11 cellular contexts compared by ENCODE assay signal in the genomic region with DNA sequence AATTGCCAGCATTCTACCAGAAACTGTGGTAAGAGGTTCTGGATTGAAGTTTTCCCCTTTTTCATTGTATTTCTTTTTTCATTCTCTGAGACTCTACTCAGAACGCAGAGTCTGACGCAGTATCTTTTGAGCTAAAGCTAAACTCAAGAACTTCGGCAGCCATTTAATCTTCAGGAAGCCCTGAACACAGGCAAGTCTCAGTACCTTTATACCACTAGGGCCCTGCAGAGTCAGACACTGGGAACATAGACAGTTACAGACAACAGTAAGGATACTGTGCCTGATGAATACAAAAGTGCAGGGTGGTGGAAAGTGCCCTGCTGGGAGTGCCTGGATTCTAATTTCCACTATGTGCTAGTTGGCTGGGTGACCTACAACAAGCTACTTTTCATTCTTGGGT. TPM values are rescaled to one million over a fixed set of nuclear protein-coding genes. Genes with fewer than 3 reads are reported as not detected.
DNase-seq lines count a peak whose midpoint lies in the region; ATAC-seq and TF ChIP-seq lines count a peak whose summit lies in the region.
"Not testable (repeated sequence)": the region's sequence is repeated elsewhere in the genome, so short reads cannot be mapped to it uniquely, and the experiment has no call there.
"Had no signal": no experiment of that assay in that cellular context is flagged by ENCODE, and none has a peak within 500 bp of the region (broad histone marks: within the 10 kb centered on the region; RNA-seq: fewer than 3 reads in every experiment).

No MANE protein-coding gene starts in this region.

- not testable (repeated sequence) for H2BK20ac ChIP-seq in H9 (ENCODE audit: low read depth, low read length, poor library complexity, severe bottlenecking)

- WGBS in H9 (ENCODE audit: extremely low coverage, insufficient read length, low lambda C conversion rate), result no CpG with 5 or more reads among the region's 3 CpGs
- WGBS in smooth muscle cell (ENCODE audit: low lambda C conversion rate), result 94% methylated on average over 3 of the region's 3 CpGs

- H3K79me2 ChIP-seq in H9 (ENCODE audit: insufficient read depth, low read length); OCI-LY3 (ENCODE audit: low read length); smooth muscle cell (ENCODE audit: low read depth): not testable (repeated sequence)

- H3K56ac ChIP-seq in H9 (ENCODE audit: insufficient read length, low read depth, low read length), result not testable (repeated sequence)

- not testable (repeated sequence) for H3K18ac ChIP-seq in H9 (ENCODE audit: insufficient read length, low read depth, low read length)

- not testable (repeated sequence) for H3K23ac ChIP-seq in H9 (ENCODE audit: insufficient read length, low read depth, low read length)

- H4K5ac ChIP-seq in H9 (ENCODE audit: insufficient read length, low read depth, low read length), result not testable (repeated sequence)

- H3K27me3 ChIP-seq in CD4-positive, alpha-beta memory T cell (ENCODE audit: insufficient read depth, low read length); H9 (ENCODE audit: insufficient read depth, low read length); OCI-LY3 (ENCODE audit: low read depth, low read length); smooth muscle cell (ENCODE audit: low read depth): not testable (repeated sequence)

- not testable (repeated sequence) for H2BK5ac ChIP-seq in H9 (ENCODE audit: insufficient read length, low read length)

- intact Hi-C loops in CD4-positive, alpha-beta memory T cell (cut with micrococcal nuclease), result not testable (repeated sequence)

- not testable (repeated sequence) for TF ChIP-seq CTCF in H9 (conservative IDR thresholded peaks at IDR 0.05); OCI-LY3 (IDR thresholded peaks at IDR 0.05; ENCODE audit: low read depth, low read length); endothelial cell (IDR thresholded peaks at IDR 0.05; ENCODE audit: unreplicated experiment); smooth muscle cell (IDR thresholded peaks at IDR 0.05; ENCODE audit: borderline replicate concordance, insufficient read depth, poor library complexity, severe bottlenecking)

- not testable (repeated sequence) for H2BK15ac ChIP-seq in H9 (ENCODE audit: low read depth, low read length)

- H3F3A ChIP-seq in smooth muscle cell (ENCODE audit: low read depth), result not testable (repeated sequence)

- H3K36me3 ChIP-seq in CD4-positive, alpha-beta memory T cell (ENCODE audit: insufficient read depth, low read length); OCI-LY3 (replicated peaks; ENCODE audit: low read depth, low read length); smooth muscle cell (ENCODE audit: low read depth): not testable (repeated sequence)

- peak; percentile 8 to 47 (median 28) for DNase-seq in CD4-positive, alpha-beta memory T cell
- DNase-seq in H9; activated CD4-positive, alpha-beta T cell treated with anti-CD3 and anti-CD28 coated beads, Interleukin-2, amount 10 ng/mL, durations not matched to agents 7 days and 5 days; activated naive CD8-positive, alpha-beta T cell treated with anti-CD3 and anti-CD28 coated beads for 36 hours; endothelial cell (ENCODE audit: low spot score); naive B cell; smooth muscle cell (lab: John Stamatoyannopoulos, UW; ENCODE audit: unreplicated experiment): not testable (repeated sequence)

- H3K36me3 Mint-ChIP-seq in CD4-positive, alpha-beta memory T cell, result peaks cover 3 to 12% of the 10 kb centered on the region in 2 donors
- peaks cover 8 to 22% (median 17%) of the 10 kb centered on the region in 3 experiments for H3K36me3 Mint-ChIP-seq in H9 (ENCODE audit: insufficient read depth in 1 of 3, low read depth in 3 of 3)
- not testable (repeated sequence) for H3K36me3 Mint-ChIP-seq in activated CD4-positive, alpha-beta T cell treated with anti-CD3 and anti-CD28 coated beads, Interleukin-2, amount 10 ng/mL, durations not matched to agents 7 days and 5 days (ENCODE audit: low read depth); endothelial cell (ENCODE audit: low read depth, unreplicated experiment); naive B cell
- peaks cover 18% of the 10 kb centered on the region for H3K36me3 Mint-ChIP-seq in activated naive CD8-positive, alpha-beta T cell treated with anti-CD3 and anti-CD28 coated beads for 36 hours

- H3K14ac ChIP-seq in H9 (ENCODE audit: insufficient read depth, low read length), result not testable (repeated sequence)

- CTCF ChIA-PET in CD4-positive, alpha-beta memory T cell (lab: Charles Lee; ENCODE audit: partially characterized antibody); activated CD4-positive, alpha-beta T cell treated with anti-CD3 and anti-CD28 coated beads, Interleukin-2, amount 10 ng/mL, durations not matched to agents 7 days and 5 days (lab: Charles Lee): not testable (repeated sequence)

- H3K4me2 ChIP-seq in H9 (ENCODE audit: insufficient read depth, insufficient read length, low read length), result peak overlapping the region; percentile 50
- H3K4me2 ChIP-seq in OCI-LY3 (ENCODE audit: low read length), result peak overlapping the region; percentile 79
- H3K4me2 ChIP-seq in smooth muscle cell, result peak overlapping the region; percentile 87

- peak overlapping the region; percentile 63 to 96 (median 92) for H3K27ac Mint-ChIP-seq in CD4-positive, alpha-beta memory T cell
- not testable (repeated sequence) for H3K27ac Mint-ChIP-seq in H9; endothelial cell (ENCODE audit: unreplicated experiment)
- H3K27ac Mint-ChIP-seq in activated CD4-positive, alpha-beta T cell treated with anti-CD3 and anti-CD28 coated beads, Interleukin-2, amount 10 ng/mL, durations not matched to agents 7 days and 5 days, result peak overlapping the region; percentile 9
- H3K27ac Mint-ChIP-seq in activated naive CD8-positive, alpha-beta T cell treated with anti-CD3 and anti-CD28 coated beads for 36 hours, result peak overlapping the region; percentile 6
- H3K27ac Mint-ChIP-seq in naive B cell, result peak overlapping the region in 1 of 6 donors; percentile 91

- H2AFZ ChIP-seq in H9 (ENCODE audit: low read length); OCI-LY3 (ENCODE audit: low read depth, low read length); smooth muscle cell (ENCODE audit: low read depth): not testable (repeated sequence)

- H3K4me1 Mint-ChIP-seq in CD4-positive, alpha-beta memory T cell, result peaks cover 13 to 24% (median 16%) of the 10 kb centered on the region in 4 donors
- peaks cover 10 to 12% of the 10 kb centered on the region in 2 experiments for H3K4me1 Mint-ChIP-seq in H9
- H3K4me1 Mint-ChIP-seq in activated CD4-positive, alpha-beta T cell treated with anti-CD3 and anti-CD28 coated beads, Interleukin-2, amount 10 ng/mL, durations not matched to agents 7 days and 5 days, result peaks cover 24% of the 10 kb centered on the region
- H3K4me1 Mint-ChIP-seq in activated naive CD8-positive, alpha-beta T cell treated with anti-CD3 and anti-CD28 coated beads for 36 hours, result peaks cover 17% of the 10 kb centered on the region
- H3K4me1 Mint-ChIP-seq in endothelial cell (ENCODE audit: unreplicated experiment), result peaks cover 15% of the 10 kb centered on the region
- H3K4me1 Mint-ChIP-seq in naive B cell, result peaks cover 8 to 25% (median 14%) of the 10 kb centered on the region in 3 donors

- H3K9me3 ChIP-seq in CD4-positive, alpha-beta memory T cell (ENCODE audit: control insufficient read depth in 1 of 2, low read length in 2 of 2); H9 (ENCODE audit: control insufficient read depth, low read depth, low read length); OCI-LY3 (ENCODE audit: insufficient read depth, low read length); smooth muscle cell (replicated peaks; ENCODE audit: low read depth): not testable (repeated sequence)

- H3K27me3 Mint-ChIP-seq in CD4-positive, alpha-beta memory T cell; H9 (ENCODE audit: low read depth); activated CD4-positive, alpha-beta T cell treated with anti-CD3 and anti-CD28 coated beads, Interleukin-2, amount 10 ng/mL, durations not matched to agents 7 days and 5 days; activated naive CD8-positive, alpha-beta T cell treated with anti-CD3 and anti-CD28 coated beads for 36 hours; endothelial cell (ENCODE audit: unreplicated experiment): not testable (repeated sequence)
- H3K27me3 Mint-ChIP-seq in naive B cell, result peaks cover 0 to 10% (median 7%) of the 10 kb centered on the region in 3 donors

- not testable (repeated sequence) for H2BK12ac ChIP-seq in H9 (ENCODE audit: insufficient read length, low read depth, low read length)

- H3T11ph ChIP-seq in H9 (ENCODE audit: low read length), result not testable (repeated sequence)

- POLR2A ChIA-PET in CD4-positive, alpha-beta memory T cell (lab: Charles Lee; ENCODE audit: partially characterized antibody); activated CD4-positive, alpha-beta T cell treated with anti-CD3 and anti-CD28 coated beads, Interleukin-2, amount 10 ng/mL, durations not matched to agents 7 days and 5 days (lab: Charles Lee): not testable (repeated sequence)

- not testable (repeated sequence) for H3K4me1 ChIP-seq in CD4-positive, alpha-beta memory T cell (ENCODE audit: insufficient read depth, low read length); H9 (ENCODE audit: insufficient read depth, low read length); OCI-LY3 (ENCODE audit: low read length); smooth muscle cell (ENCODE audit: low read depth)

- not testable (repeated sequence) for H3K9ac ChIP-seq in H9 (ENCODE audit: extremely low read depth, insufficient read length, low read length); OCI-LY3 (ENCODE audit: low read length); smooth muscle cell (ENCODE audit: low read depth)

- peak overlapping the region; percentile 66 for H3K27ac ChIP-seq in CD4-positive, alpha-beta memory T cell (ENCODE audit: low read depth, low read length)
- not testable (repeated sequence) for H3K27ac ChIP-seq in H9 (ENCODE audit: insufficient read length, low read depth, low read length); OCI-LY3 (ENCODE audit: low read length); smooth muscle cell (ENCODE audit: low read depth)

- not testable (repeated sequence) for H3K23me2 ChIP-seq in H9 (ENCODE audit: insufficient read length, low read depth, low read length, poor library complexity, severe bottlenecking)

- not testable (repeated sequence) for H2BK120ac ChIP-seq in H9 (ENCODE audit: low read depth, low read length, poor library complexity, severe bottlenecking)

- H3K4me3 ChIP-seq in CD4-positive, alpha-beta memory T cell (ENCODE audit: low read length in 2 of 2), result peak overlapping the region; percentile 34 to 81
- H3K4me3 ChIP-seq in OCI-LY3 (ENCODE audit: low read length), result peak overlapping the region; percentile 85; the same call in 1 of the 2 replicates
- not testable (repeated sequence) for H3K4me3 ChIP-seq in smooth muscle cell

- not testable (repeated sequence) for H4K8ac ChIP-seq in H9 (replicated peaks; ENCODE audit: insufficient read length, low read depth, low read length)

- H3K9me3 Mint-ChIP-seq in CD4-positive, alpha-beta memory T cell; H9; activated CD4-positive, alpha-beta T cell treated with anti-CD3 and anti-CD28 coated beads, Interleukin-2, amount 10 ng/mL, durations not matched to agents 7 days and 5 days; activated naive CD8-positive, alpha-beta T cell treated with anti-CD3 and anti-CD28 coated beads for 36 hours; endothelial cell (ENCODE audit: unreplicated experiment); naive B cell: not testable (repeated sequence)

- not testable (repeated sequence) for H2AK5ac ChIP-seq in H9 (ENCODE audit: insufficient read length, low read length)

- not testable (repeated sequence) for H4K91ac ChIP-seq in H9 (ENCODE audit: insufficient read length, low read depth, low read length)

- not testable (repeated sequence) for H3K4ac ChIP-seq in H9 (ENCODE audit: low read depth, low read length)

- peak overlapping the region; percentile 88 to 96 (median 95) for H3K4me3 Mint-ChIP-seq in CD4-positive, alpha-beta memory T cell
- H3K4me3 Mint-ChIP-seq in H9 (peak overlapping the region; percentile 93 to 97; a peak in 4 of 5 replicates), endothelial cell (ENCODE audit: unreplicated experiment) (peak overlapping the region; percentile 95), naive B cell (peak overlapping the region; percentile 1 to 97 (median 94))
- H3K4me3 Mint-ChIP-seq in activated CD4-positive, alpha-beta T cell treated with anti-CD3 and anti-CD28 coated beads, Interleukin-2, amount 10 ng/mL, durations not matched to agents 7 days and 5 days, result peak overlapping the region; percentile 95
- peak overlapping the region; percentile 93 for H3K4me3 Mint-ChIP-seq in activated naive CD8-positive, alpha-beta T cell treated with anti-CD3 and anti-CD28 coated beads for 36 hours

- H4K20me1 ChIP-seq in H9 (ENCODE audit: control insufficient read depth, insufficient read depth, insufficient read length); OCI-LY3 (ENCODE audit: insufficient read depth, low read length); smooth muscle cell (ENCODE audit: low read depth): not testable (repeated sequence)

- ATAC-seq in naive B cell (ENCODE audit: low read depth in 2 of 2), result not testable (repeated sequence)

- not testable (repeated sequence) for H3K79me1 ChIP-seq in H9 (ENCODE audit: insufficient read depth, low read depth, low read length, poor library complexity, severe bottlenecking)

RNA-seq across cellular contexts. Expression of gene TRIM16, which starts 1.0 kb away (rescaled TPM):
- 10 to 100 TPM in 1 of 2 experiments, 1 to 10 TPM in 1; 8.3 to 11.2 TPM for total RNA-seq in CD4-positive, alpha-beta memory T cell
- 1 to 10 TPM; 4.2 to 5.6 TPM for polyA plus RNA-seq in CD4-positive, alpha-beta memory T cell
- 15.1 and 17.7 TPM in 2 replicates for total RNA-seq in H9 (2021)
- total RNA-seq in activated CD4-positive, alpha-beta T cell treated with anti-CD3 and anti-CD28 coated beads, Interleukin-2, amount 10 ng/mL, durations not matched to agents 7 days and 5 days, result 1 to 10 TPM; 7.2 to 8.7 TPM
- total RNA-seq in activated naive CD8-positive, alpha-beta T cell treated with anti-CD3 and anti-CD28 coated beads for 36 hours, result 10 to 100 TPM; 10.1 to 10.9 TPM
- total RNA-seq in endothelial cell (ENCODE audit: unreplicated experiment), result 25.2 TPM
- 1 to 10 TPM in 5 of 6 donors, not detected in 1; 2.0 to 6.7 (median 4.3) TPM for polyA plus RNA-seq in naive B cell (ENCODE audit: low read depth in 6 of 6)
- total RNA-seq in smooth muscle cell, result 20.7 and 27.3 TPM in 2 replicates
- polyA plus RNA-seq in smooth muscle cell, result 29.7 and 43.0 TPM in 2 replicates

RNA-seq across cellular contexts. Expression of gene ZNF286A, which starts 16.4 kb away (rescaled TPM):
- total RNA-seq in CD4-positive, alpha-beta memory T cell, result 10 to 100 TPM; 30.3 to 35.4 TPM
- 10 to 100 TPM; 10.8 to 13.5 TPM for polyA plus RNA-seq in CD4-positive, alpha-beta memory T cell
- 101 and 109 TPM in 2 replicates for total RNA-seq in H9 (2021)
- total RNA-seq in activated CD4-positive, alpha-beta T cell treated with anti-CD3 and anti-CD28 coated beads, Interleukin-2, amount 10 ng/mL, durations not matched to agents 7 days and 5 days, result 10 to 100 TPM; 18.0 to 21.2 TPM
- 10 to 100 TPM; 37.1 to 40.4 TPM for total RNA-seq in activated naive CD8-positive, alpha-beta T cell treated with anti-CD3 and anti-CD28 coated beads for 36 hours
- total RNA-seq in endothelial cell (ENCODE audit: unreplicated experiment), result 82.3 TPM
- polyA plus RNA-seq in naive B cell (ENCODE audit: low read depth in 6 of 6), result 10 to 100 TPM in 5 of 6 donors, 1 to 10 TPM in 1; 9.6 to 17.0 (median 14.5) TPM
- 39.6 and 52.8 TPM in 2 replicates for total RNA-seq in smooth muscle cell
- polyA plus RNA-seq in smooth muscle cell, result 9.2 and 17.9 TPM in 2 replicates

RNA-seq across cellular contexts. Expression of gene TBC1D26, which starts 48.9 kb away (rescaled TPM):
- total RNA-seq in CD4-positive, alpha-beta memory T cell, result under 1 TPM; 0.19 to 0.49 TPM
- polyA plus RNA-seq in CD4-positive, alpha-beta memory T cell, result not detected
- 0.77 and 0.83 TPM in 2 replicates for total RNA-seq in H9 (2021)
- total RNA-seq in activated CD4-positive, alpha-beta T cell treated with anti-CD3 and anti-CD28 coated beads, Interleukin-2, amount 10 ng/mL, durations not matched to agents 7 days and 5 days, result not detected
- total RNA-seq in activated naive CD8-positive, alpha-beta T cell treated with anti-CD3 and anti-CD28 coated beads for 36 hours, result under 1 TPM; 0.16 to 0.45 TPM
- total RNA-seq in endothelial cell (ENCODE audit: unreplicated experiment), result 2.4 TPM
- not detected for polyA plus RNA-seq in naive B cell (ENCODE audit: low read depth in 6 of 6)
- total RNA-seq in smooth muscle cell, result 1.2 TPM in 1 of 2 replicates, not detected in the other
- 1.3 and 1.8 TPM in 2 replicates for polyA plus RNA-seq in smooth muscle cell
- total RNA-seq: left cardiac atrium, mesenteric fat pad, right cardiac atrium had no signal
- polyA plus RNA-seq: right cardiac atrium had no signal
